8 cellular contexts compared by ENCODE assay signal in the genomic region with DNA sequence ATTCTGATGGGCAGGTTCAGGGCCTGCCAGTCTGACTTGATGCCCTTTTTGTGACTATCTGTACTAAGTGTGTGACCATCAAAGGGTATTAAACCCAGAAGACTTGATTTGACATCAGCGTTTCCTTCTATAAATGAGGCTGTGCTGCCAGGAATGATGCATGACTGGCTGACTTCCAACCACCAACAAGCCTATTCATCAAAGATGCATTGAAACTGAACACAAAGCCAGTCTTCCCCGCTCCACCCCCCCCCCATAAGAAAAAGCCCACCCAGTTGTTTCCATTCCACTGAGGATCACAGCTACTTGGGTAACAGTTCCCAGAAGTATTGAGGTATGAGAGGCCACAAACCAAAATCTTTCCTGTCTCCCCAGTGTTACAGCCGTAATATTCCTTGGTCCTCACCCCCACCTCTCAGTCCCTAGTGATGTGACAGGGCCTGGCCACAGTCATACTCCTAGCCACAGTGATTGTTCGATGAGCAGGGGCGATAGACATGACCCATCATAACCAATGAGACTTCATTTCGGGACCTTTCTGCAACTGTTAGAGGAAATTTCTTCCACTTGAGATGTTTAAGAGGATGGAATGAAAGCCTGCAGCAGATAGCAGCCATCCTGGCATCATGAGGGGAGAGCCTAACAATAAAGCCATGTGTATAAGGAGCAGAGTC. TPM values are rescaled to one million over a fixed set of nuclear protein-coding genes. Genes with fewer than 3 reads are reported as not detected.
DNase-seq lines count a peak whose midpoint lies in the region; ATAC-seq and TF ChIP-seq lines count a peak whose summit lies in the region.
"Had no signal": no experiment of that assay in that cellular context is flagged by ENCODE, and none has a peak within 500 bp of the region (broad histone marks: within the 10 kb centered on the region; RNA-seq: fewer than 3 reads in every experiment).

No MANE protein-coding gene starts in this region.

- H3K4me1 Mint-ChIP-seq in IgD-negative memory B cell, result peaks cover 63 to 66% (median 64%) of the 10 kb centered on the region in 3 donors

- H3K27ac ChIP-seq in foreskin keratinocyte, result no peak overlapping the region

- H3K4me1 ChIP-seq in foreskin keratinocyte, result peaks cover 15% of the 10 kb centered on the region

- TF ChIP-seq CTCF in foreskin keratinocyte (conservative IDR thresholded peaks at IDR 0.05), result no peak

- DNase-seq in activated T-cell treated with anti-CD3 and anti-CD28 coated beads, Interleukin-2, amount 50 U/mL, for 48 hours, result peak; percentile 64 to 73
- peak in 26 of 51 donors; percentile 20 to 75 (median 52) for DNase-seq in hypothalamus (lab: John Stamatoyannopoulos, UW)
- DNase-seq in stimulated activated CD8-positive, alpha-beta memory T cell treated with anti-CD3 and anti-CD28 coated beads, Interleukin-4, amount 100 ng/mL, for 48 hours, result peak; percentile 68
- no peak for DNase-seq in NCI-H1930 (lab: John Stamatoyannopoulos, UW)
- DNase-seq in cerebellar nuclear complex (lab: John Stamatoyannopoulos, UW), result no peak
- no peak for DNase-seq in foreskin keratinocyte
- DNase-seq: right cardiac atrium had no signal

- no peaks in the 10 kb centered on the region for H3K27me3 ChIP-seq in foreskin keratinocyte

- peaks cover 2% of the 10 kb centered on the region for H3K27me3 Mint-ChIP-seq in IgD-negative memory B cell

- peak overlapping the region; percentile 11 to 64 (median 51) for H3K27ac Mint-ChIP-seq in IgD-negative memory B cell

- peaks cover 15% of the 10 kb centered on the region for H3K36me3 Mint-ChIP-seq in IgD-negative memory B cell

- H3K9me3 Mint-ChIP-seq in IgD-negative memory B cell, result no peaks in the 10 kb centered on the region

- ATAC-seq in foreskin keratinocyte, result no peak

- H3K4me3 Mint-ChIP-seq in IgD-negative memory B cell, result peak overlapping the region in 2 of 4 donors; percentile 70 to 77

RNA-seq across cellular contexts. Expression of gene SH3BP5, which starts 22.6 kb away (rescaled TPM):
- polyA plus RNA-seq in IgD-negative memory B cell, result 117 TPM
- total RNA-seq in foreskin keratinocyte, result 10.0 and 11.2 TPM in 2 replicates
- 6.1 and 6.6 TPM in 2 replicates for polyA plus RNA-seq in foreskin keratinocyte

Comparison
In these comparisons a context has a peak if more than half of its experiments do, and no peak if none do; other contexts are left out.
1. DNase-seq: peak in activated T-cell treated with anti-CD3 and anti-CD28 coated beads, Interleukin-2, amount 50 U/mL, for 48 hours (2 of 2), hypothalamus (26 of 51) and stimulated activated CD8-positive, alpha-beta memory T cell treated with anti-CD3 and anti-CD28 coated beads, Interleukin-4, amount 100 ng/mL, for 48 hours (single experiment); none in NCI-H1930 (0 of 2), cerebellar nuclear complex (0 of 2) and foreskin keratinocyte (0 of 2).
2. RNA of gene SH3BP5, which starts 22.6 kb away (polyA plus RNA-seq): 117 TPM in IgD-negative memory B cell (single experiment); 6.1 to 6.6 TPM in foreskin keratinocyte; every median in the first group is over 10 times any median in the second.